ENCODE assay signal across 25 cellular contexts in the genomic region with DNA sequence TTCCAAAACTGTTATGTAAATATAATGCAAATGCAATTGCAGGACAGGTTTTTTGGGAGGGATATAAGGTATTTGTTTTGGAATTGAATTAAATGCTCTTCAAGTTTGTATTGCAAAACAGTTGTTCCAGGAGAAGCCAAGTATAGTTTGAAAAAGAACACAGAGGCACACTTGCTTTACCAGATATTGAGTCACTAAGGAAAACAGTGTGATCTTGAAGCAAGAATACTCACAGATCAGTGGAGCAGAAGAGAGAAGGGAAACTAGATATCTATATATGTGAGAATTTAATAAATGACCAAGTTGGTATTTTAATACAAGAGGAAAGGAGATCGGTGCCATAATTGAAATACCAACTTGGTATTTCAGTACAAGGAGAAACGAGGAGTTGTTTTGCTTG.
DNase-seq lines count a peak whose midpoint lies in the region; ATAC-seq and TF ChIP-seq lines count a peak whose summit lies in the region.
"Had no signal": no experiment of that assay in that cellular context is flagged by ENCODE, and none has a peak within 500 bp of the region (broad histone marks: within the 10 kb centered on the region; RNA-seq: fewer than 3 reads in every experiment).

No MANE protein-coding gene starts in this region.

- H4K20me1 ChIP-seq in GM23248 (ENCODE audit: insufficient read depth), result no peaks in the 10 kb centered on the region
- H4K20me1 ChIP-seq in fibroblast of lung (ENCODE audit: control insufficient read depth, extremely low read depth, insufficient read depth, low read length), result no peaks in the 10 kb centered on the region

- in situ Hi-C loops in GM23248 (cut with MboI), result no loop called here

- CTCF ChIA-PET in activated CD4-positive, alpha-beta memory T cell treated with anti-CD3 and anti-CD28 coated beads, Interleukin-2, amount 10 ng/mL, durations not matched to agents 7 days and 5 days (lab: Charles Lee), result no interaction called here

- H3K9me3 ChIP-seq in GM23248 (ENCODE audit: low read depth), result no peaks in the 10 kb centered on the region
- no peaks in the 10 kb centered on the region for H3K9me3 ChIP-seq in adipocyte (ENCODE audit: control insufficient read depth, low read length)
- H3K9me3 ChIP-seq in fibroblast of lung (ENCODE audit: control insufficient read depth, insufficient read depth, low read depth, low read length), result no peaks in the 10 kb centered on the region
- H3K9me3 ChIP-seq in left lung, result no peaks in the 10 kb centered on the region
- no peaks in the 10 kb centered on the region for H3K9me3 ChIP-seq in prostate gland
- H3K9me3 ChIP-seq: lower lobe of right lung, right lobe of liver, stomach, transverse colon had no signal

- H3K4me3 ChIP-seq in GM23248 (no peak overlapping the region), adipocyte (ENCODE audit: low read length) (no peak overlapping the region), fibroblast of lung (replicated peaks in 1 of 4; ENCODE audit: control extremely low read depth in 1 of 4, insufficient read depth in 1 of 4, low read depth in 3 of 4, low read length in 4 of 4) (no peak overlapping the region), left lung (no peak overlapping the region), prostate gland (no peak overlapping the region)
- H3K4me3 ChIP-seq: cardiac muscle cell, lower lobe of right lung, PC-9, right lobe of liver, stomach, transverse colon had no signal

- H3K4me3 Mint-ChIP-seq in activated CD4-positive, alpha-beta memory T cell treated with anti-CD3 and anti-CD28 coated beads, Interleukin-2, amount 10 ng/mL, durations not matched to agents 7 days and 5 days, result no peak overlapping the region
- H3K4me3 Mint-ChIP-seq: activated B cell treated with CpG ODN at 0.5 μM for 24 hours; activated naive CD8-positive, alpha-beta T cell treated with anti-CD3 and anti-CD28 coated beads, Interleukin-2, amount 50 U/mL, for 24 hours had no signal

- H3K9me3 Mint-ChIP-seq in activated CD4-positive, alpha-beta memory T cell treated with anti-CD3 and anti-CD28 coated beads, Interleukin-2, amount 10 ng/mL, durations not matched to agents 7 days and 5 days, result no peaks in the 10 kb centered on the region
- H3K9me3 Mint-ChIP-seq: activated B cell treated with CpG ODN at 0.5 μM for 24 hours; activated naive CD8-positive, alpha-beta T cell treated with anti-CD3 and anti-CD28 coated beads, Interleukin-2, amount 50 U/mL, for 24 hours had no signal

- no peaks in the 10 kb centered on the region for H3K27me3 ChIP-seq in GM23248 (replicated peaks; ENCODE audit: insufficient read depth)
- H3K27me3 ChIP-seq in adipocyte (replicated peaks; ENCODE audit: control insufficient read depth, insufficient read depth, low read length), result no peaks in the 10 kb centered on the region
- H3K27me3 ChIP-seq in fibroblast of lung (ENCODE audit: control insufficient read depth, insufficient read depth, low read length), result no peaks in the 10 kb centered on the region
- no peaks in the 10 kb centered on the region for H3K27me3 ChIP-seq in left lung
- H3K27me3 ChIP-seq in prostate gland (replicated peaks; ENCODE audit: insufficient read depth), result no peaks in the 10 kb centered on the region
- H3K27me3 ChIP-seq: cardiac muscle cell, right lobe of liver, stomach, transverse colon had no signal

- H3K4me2 ChIP-seq in GM23248 (ENCODE audit: unreplicated experiment), result no peak overlapping the region
- H3K4me2 ChIP-seq in fibroblast of lung (ENCODE audit: extremely low read depth, insufficient read depth, low read length), result no peak overlapping the region
- H3K4me2 ChIP-seq: PC-9 had no signal

- ATAC-seq in left lung (peak; percentile 65), GM18870 (IDR thresholded peaks at IDR 0.05; ENCODE audit: unreplicated experiment) (no peak)
- ATAC-seq: activated naive CD8-positive, alpha-beta T cell treated with anti-CD3 and anti-CD28 coated beads, Interleukin-2, amount 50 U/mL, for 24 hours; lower lobe of right lung; right lobe of liver had no signal

- H3K4me1 Mint-ChIP-seq in activated CD4-positive, alpha-beta memory T cell treated with anti-CD3 and anti-CD28 coated beads, Interleukin-2, amount 10 ng/mL, durations not matched to agents 7 days and 5 days, result peaks cover 7% of the 10 kb centered on the region

- peak; percentile 12 for DNase-seq in GM23248
- peak; percentile 60 for DNase-seq in adipocyte (ENCODE audit: low read depth)
- DNase-seq in fibroblast of lung (ENCODE audit: low read depth in 2 of 2), result peak; percentile 31
- no peak for DNase-seq in left lung
- DNase-seq in activated CD4-positive, alpha-beta memory T cell treated with anti-CD3 and anti-CD28 coated beads, Interleukin-2, amount 10 ng/mL, durations not matched to agents 7 days and 5 days, result no peak
- DNase-seq in prostate gland (ENCODE audit: low spot score), result no peak
- DNase-seq in activated T-cell treated with anti-CD3 and anti-CD28 coated beads, Interleukin-2, amount 50 U/mL, for 48 hours, result no peak
- DNase-seq: activated B cell treated with CpG ODN at 0.5 μM for 24 hours; activated gamma-delta T cell treated with Interleukin-2 at 50 U/mL for 16 hours; activated naive CD8-positive, alpha-beta T cell treated with anti-CD3 and anti-CD28 coated beads, Interleukin-2, amount 50 U/mL, for 24 hours; hippocampal formation; lower lobe of right lung; NCI-H1105 treated with DMSO at 0.1 percent for 48 hours; NCI-H2081 treated with DMSO at 0.1 percent for 48 hours; NCI-H345; PC-9; right lobe of liver; SHP77; stimulated activated CD4-positive, alpha-beta T cell treated with anti-CD3 and anti-CD28 coated beads, Interleukin-15, amount 100 ng/mL, for 24 hours; stomach; T1000; transverse colon had no signal

- no peaks in the 10 kb centered on the region for H3K9me2 ChIP-seq in GM23248 (ENCODE audit: insufficient read depth)

- H3K4me1 ChIP-seq in GM23248 (ENCODE audit: insufficient read depth) (peaks cover 17% of the 10 kb centered on the region), adipocyte (ENCODE audit: control insufficient read depth, insufficient read depth, low read length) (peaks cover 29% of the 10 kb centered on the region), fibroblast of lung (ENCODE audit: control insufficient read depth, extremely low read depth, insufficient read depth, low read length) (peaks cover 3% of the 10 kb centered on the region), left lung (no peaks in the 10 kb centered on the region), prostate gland (replicated peaks) (no peaks in the 10 kb centered on the region)
- H3K4me1 ChIP-seq: lower lobe of right lung, right lobe of liver, stomach, transverse colon had no signal

- H3K36me3 Mint-ChIP-seq in activated CD4-positive, alpha-beta memory T cell treated with anti-CD3 and anti-CD28 coated beads, Interleukin-2, amount 10 ng/mL, durations not matched to agents 7 days and 5 days (ENCODE audit: low read depth), result no peaks in the 10 kb centered on the region
- H3K36me3 Mint-ChIP-seq: IgD-negative memory B cell had no signal

- H3K79me2 ChIP-seq in GM23248 (ENCODE audit: insufficient read depth) (no peaks in the 10 kb centered on the region), fibroblast of lung (ENCODE audit: control insufficient read depth, insufficient read depth, low read length) (no peaks in the 10 kb centered on the region)

- 97 to 98% methylated on average over 2 of the region's 2 CpGs for WGBS in GM23248 (ENCODE audit: low coverage in 1 of 2, low lambda C conversion rate in 2 of 2, missing lambda C conversion rate in 2 of 2), 2 experiments
- 98% methylated on average over 2 of the region's 2 CpGs for WGBS in prostate gland

- H3K27ac ChIP-seq in GM23248 (no peak overlapping the region), fibroblast of lung (ENCODE audit: insufficient read depth, low read length) (no peak overlapping the region), left lung (no peak overlapping the region), prostate gland (no peak overlapping the region)
- H3K27ac ChIP-seq: cardiac muscle cell, lower lobe of right lung, PC-9, right lobe of liver, stomach, transverse colon had no signal

- no peaks in the 10 kb centered on the region for H3K36me3 ChIP-seq in GM23248 (ENCODE audit: low read depth)
- H3K36me3 ChIP-seq in adipocyte (ENCODE audit: control insufficient read depth, insufficient read depth, low read length, severe bottlenecking), result no peaks in the 10 kb centered on the region
- no peaks in the 10 kb centered on the region for H3K36me3 ChIP-seq in fibroblast of lung (ENCODE audit: control insufficient read depth, insufficient read depth, low read length)
- H3K36me3 ChIP-seq in left lung, result no peaks in the 10 kb centered on the region
- no peaks in the 10 kb centered on the region for H3K36me3 ChIP-seq in prostate gland
- H3K36me3 ChIP-seq: cardiac muscle cell, lower lobe of right lung, right lobe of liver, stomach, transverse colon had no signal

- H3F3A ChIP-seq in GM23248 (ENCODE audit: insufficient read depth), result no peaks in the 10 kb centered on the region

- no peaks in the 10 kb centered on the region for H3K27me3 Mint-ChIP-seq in activated CD4-positive, alpha-beta memory T cell treated with anti-CD3 and anti-CD28 coated beads, Interleukin-2, amount 10 ng/mL, durations not matched to agents 7 days and 5 days
- H3K27me3 Mint-ChIP-seq: activated B cell treated with CpG ODN at 0.5 μM for 24 hours; activated naive CD8-positive, alpha-beta T cell treated with anti-CD3 and anti-CD28 coated beads, Interleukin-2, amount 50 U/mL, for 24 hours; IgD-negative memory B cell had no signal

- no peak overlapping the region for H3K27ac Mint-ChIP-seq in activated CD4-positive, alpha-beta memory T cell treated with anti-CD3 and anti-CD28 coated beads, Interleukin-2, amount 10 ng/mL, durations not matched to agents 7 days and 5 days
- H3K27ac Mint-ChIP-seq: activated B cell treated with CpG ODN at 0.5 μM for 24 hours; activated naive CD8-positive, alpha-beta T cell treated with anti-CD3 and anti-CD28 coated beads, Interleukin-2, amount 50 U/mL, for 24 hours; IgD-negative memory B cell had no signal

- H3K9ac ChIP-seq in GM23248 (no peak overlapping the region), adipocyte (ENCODE audit: low read length) (no peak overlapping the region), fibroblast of lung (ENCODE audit: insufficient read depth, low read length) (no peak overlapping the region)

- intact Hi-C loops in left lung (cut with DNase I) (no loop called here), prostate gland (cut with DNase I) (no loop called here)

- POLR2A ChIA-PET in activated CD4-positive, alpha-beta memory T cell treated with anti-CD3 and anti-CD28 coated beads, Interleukin-2, amount 10 ng/mL, durations not matched to agents 7 days and 5 days (lab: Charles Lee), result no interaction called here

- H2AFZ ChIP-seq in GM23248, result no peak overlapping the region
- H2AFZ ChIP-seq in fibroblast of lung (ENCODE audit: low read length), result no peak overlapping the region
- H2AFZ ChIP-seq: PC-9 had no signal

- no peak for TF ChIP-seq CTCF in fibroblast of lung (conservative IDR thresholded peaks at IDR 0.05 in 1 of 2, IDR thresholded peaks at IDR 0.05 in 1 of 2; ENCODE audit: low read depth in 1 of 2, low read length in 2 of 2)
- no peak for TF ChIP-seq CTCF in left lung (IDR thresholded peaks at IDR 0.05)
- TF ChIP-seq CTCF in prostate gland (IDR thresholded peaks at IDR 0.05), result no peak

- no peak for TF ChIP-seq POLR2A in prostate gland (IDR thresholded peaks at IDR 0.05)

Comparison
In these comparisons a context has a peak if more than half of its experiments do, and no peak if none do; other contexts are left out.
1. DNase-seq: peak in GM23248 (single experiment), adipocyte (single experiment) and fibroblast of lung (2 of 2); none in left lung (0 of 2), activated CD4-positive, alpha-beta memory T cell treated with anti-CD3 and anti-CD28 coated beads, Interleukin-2, amount 10 ng/mL, durations not matched to agents 7 days and 5 days (single experiment), prostate gland (single experiment) and activated T-cell treated with anti-CD3 and anti-CD28 coated beads, Interleukin-2, amount 50 U/mL, for 48 hours (0 of 2).